In genomic region chr20:50136822-50137599, GRCh38 we compare ENCODE assay signal across 12 cellular contexts. TPM values are rescaled to one million over a fixed set of nuclear protein-coding genes. Genes with fewer than 3 reads are reported as not detected.
DNase-seq lines count a peak whose midpoint lies in the region; ATAC-seq and TF ChIP-seq lines count a peak whose summit lies in the region.
"Had no signal": no experiment of that assay in that cellular context is flagged by ENCODE, and none has a peak within 500 bp of the region (broad histone marks: within the 10 kb centered on the region; RNA-seq: fewer than 3 reads in every experiment).

No MANE protein-coding gene starts in this region.

- no peak overlapping the region for H3K4me3 Mint-ChIP-seq in WTC11
- no peak overlapping the region for H3K4me3 Mint-ChIP-seq in stimulated activated naive CD8-positive, alpha-beta T cell treated with anti-CD3 and anti-CD28 coated beads, Interleukin-15, Interleukin-2, amounts not matched to agents 100 ng/mL and 50 ng/mL, for 24 hours
- H3K4me3 Mint-ChIP-seq: immature natural killer cell had no signal

- CTCF ChIA-PET in WTC11 (lab: Charles Lee) = interaction anchor here (1.0 to 3.1 kb wide), 3 partner anchors 16 to 21 kb away, joined by 4 to 15 read pairs (median 8); partner anchors contain the start of gene PEDS1

- no peak for TF ChIP-seq CTCF in WTC11 (IDR thresholded peaks at IDR 0.05)
- no peak for TF ChIP-seq CTCF in foreskin fibroblast (IDR thresholded peaks at IDR 0.05; ENCODE audit: low read depth, low read length)
- TF ChIP-seq CTCF in GM13977 (IDR thresholded peaks at IDR 0.05; ENCODE audit: extremely low read depth, insufficient read depth, missing control alignments) = no peak

- H3K9me3 Mint-ChIP-seq in WTC11 = no peaks in the 10 kb centered on the region
- no peaks in the 10 kb centered on the region for H3K9me3 Mint-ChIP-seq in stimulated activated naive CD8-positive, alpha-beta T cell treated with anti-CD3 and anti-CD28 coated beads, Interleukin-15, Interleukin-2, amounts not matched to agents 100 ng/mL and 50 ng/mL, for 24 hours
- H3K9me3 Mint-ChIP-seq: immature natural killer cell had no signal

- H3K27me3 Mint-ChIP-seq in WTC11 (ENCODE audit: low read depth) = no peaks in the 10 kb centered on the region; the same call in 1 of the 2 replicates
- no peaks in the 10 kb centered on the region for H3K27me3 Mint-ChIP-seq in stimulated activated naive CD8-positive, alpha-beta T cell treated with anti-CD3 and anti-CD28 coated beads, Interleukin-15, Interleukin-2, amounts not matched to agents 100 ng/mL and 50 ng/mL, for 24 hours

- DNase-seq in activated CD4-positive, alpha-beta T cell treated with anti-CD3 and anti-CD28 coated beads for 48 hours = peak; percentile 52
- DNase-seq in activated CD4-positive, alpha-beta T cell treated with anti-CD3 and anti-CD28 coated beads, Interleukin-2, amount 50 U/mL, for 4 hours = no peak
- DNase-seq in WTC11 (ENCODE audit: low spot score) (no peak), foreskin fibroblast (peak; percentile 57 to 62), GM13977 (ENCODE audit: low spot score) (no peak), GDM1 (lab: John Stamatoyannopoulos, UW) (no peak)
- DNase-seq: activated CD4-positive, alpha-beta T cell treated with anti-CD3 and anti-CD28 coated beads, Interleukin-2, amount 50 U/mL, for 1 hour; colonic mucosa; immature natural killer cell; retina had no signal

- peaks cover 26% of the 10 kb centered on the region for H3K36me3 Mint-ChIP-seq in WTC11
- peaks cover 33% of the 10 kb centered on the region for H3K36me3 Mint-ChIP-seq in stimulated activated naive CD8-positive, alpha-beta T cell treated with anti-CD3 and anti-CD28 coated beads, Interleukin-15, Interleukin-2, amounts not matched to agents 100 ng/mL and 50 ng/mL, for 24 hours (ENCODE audit: low read depth)

- no peak overlapping the region for H3K4me3 ChIP-seq in foreskin fibroblast (ENCODE audit: low read depth in 1 of 2, low read length in 2 of 2)
- H3K4me3 ChIP-seq: colonic mucosa had no signal

- 0 out of 2 replicates have a peak overlapping the region, but pooled peaks have one; percentile 24 for H3K27ac Mint-ChIP-seq in WTC11
- H3K27ac Mint-ChIP-seq in stimulated activated naive CD8-positive, alpha-beta T cell treated with anti-CD3 and anti-CD28 coated beads, Interleukin-15, Interleukin-2, amounts not matched to agents 100 ng/mL and 50 ng/mL, for 24 hours = peak overlapping the region; percentile 65

- in situ Hi-C loops in GM13977 (cut with MboI; ENCODE audit: low pct_unique_long_range_greater_than_20kb, low sequenced_read_pairs, unreplicated experiment) = no loop called here

- POLR2A ChIA-PET in WTC11 (lab: Charles Lee) = no interaction called here

- ATAC-seq in WTC11 = no peak
- ATAC-seq in HG02642 (IDR thresholded peaks at IDR 0.05; ENCODE audit: poor library complexity, unreplicated experiment) = no peak

- H3K4me1 Mint-ChIP-seq in WTC11 = peaks cover 16% of the 10 kb centered on the region
- peaks cover 14% of the 10 kb centered on the region for H3K4me1 Mint-ChIP-seq in stimulated activated naive CD8-positive, alpha-beta T cell treated with anti-CD3 and anti-CD28 coated beads, Interleukin-15, Interleukin-2, amounts not matched to agents 100 ng/mL and 50 ng/mL, for 24 hours (ENCODE audit: low read depth)

TF ChIP-seq in WTC11, 78 proteins besides CTCF, POLR2A, EP300 and RAD21 (continues in another document):
- TF ChIP-seq ATF1 (CRISPR knock-in tag; IDR thresholded peaks at IDR 0.05) (no peak), NFE2L1 (CRISPR knock-in tag; IDR thresholded peaks at IDR 0.05) (no peak), ZNF396 (CRISPR knock-in tag; IDR thresholded peaks at IDR 0.05; ENCODE audit: borderline replicate concordance) (no peak), ZNF416 (CRISPR knock-in tag; IDR thresholded peaks at IDR 0.05) (no peak), ZNF425 (CRISPR knock-in tag; conservative IDR thresholded peaks at IDR 0.05) (no peak), ARID4B (CRISPR knock-in tag; IDR thresholded peaks at IDR 0.05; ENCODE audit: borderline replicate concordance) (no peak), SOX15 (CRISPR knock-in tag; IDR thresholded peaks at IDR 0.05) (no peak), ATF3 (CRISPR knock-in tag; conservative IDR thresholded peaks at IDR 0.05) (no peak), PRDM15 (CRISPR knock-in tag; IDR thresholded peaks at IDR 0.05) (no peak)

RNA-seq across cellular contexts. Expression of gene PEDS1, which starts 16.5 kb away (rescaled TPM):
- total RNA-seq in WTC11 (2021) = 35.0 to 36.7 TPM (median 35.6 TPM) in 3 replicates

RNA-seq across cellular contexts. Expression of gene UBE2V1, which starts 24.1 kb away (rescaled TPM):
- total RNA-seq in WTC11 (2021) = 132 to 146 TPM (median 144 TPM) in 3 replicates

RNA-seq across cellular contexts. Expression of gene CEBPB, which starts 53.6 kb away (rescaled TPM):
- 23.5 to 29.1 TPM (median 25.6 TPM) in 3 replicates for total RNA-seq in WTC11 (2021)

Comparison
In these comparisons a context has a peak if more than half of its experiments do, and no peak if none do; other contexts are left out.
1. DNase-seq: peak in activated CD4-positive, alpha-beta T cell treated with anti-CD3 and anti-CD28 coated beads for 48 hours (single experiment) and foreskin fibroblast (2 of 2); none in activated CD4-positive, alpha-beta T cell treated with anti-CD3 and anti-CD28 coated beads, Interleukin-2, amount 50 U/mL, for 4 hours (0 of 2), WTC11 (single experiment), GM13977 (single experiment) and GDM1 (single experiment).